ENCODE assay signal across 8 cellular contexts in the genomic region with DNA sequence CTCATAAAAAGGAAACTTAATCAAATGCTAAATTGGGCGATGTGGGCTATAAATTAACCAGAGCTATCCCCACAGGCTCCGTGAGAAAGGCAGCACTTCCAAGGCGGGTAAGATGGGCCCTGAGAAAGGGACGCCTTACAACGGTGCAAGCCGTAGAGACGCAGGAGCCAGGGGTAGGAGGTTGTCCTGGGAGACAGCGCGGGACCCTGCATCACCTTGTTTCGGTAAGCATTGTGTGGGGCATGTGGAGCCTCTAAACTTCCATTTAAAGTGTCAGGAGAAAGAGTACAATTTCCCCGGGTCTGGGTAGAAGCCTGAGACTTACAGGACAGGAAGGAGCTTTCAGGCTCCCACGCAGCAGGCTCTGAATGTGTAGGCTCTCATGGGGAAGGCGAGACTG. TPM values are rescaled to one million over a fixed set of nuclear protein-coding genes. Genes with fewer than 3 reads are reported as not detected.
DNase-seq lines count a peak whose midpoint lies in the region; ATAC-seq and TF ChIP-seq lines count a peak whose summit lies in the region.

No MANE protein-coding gene starts in this region.

- peaks cover 8% of the 10 kb centered on the region for H3K36me3 Mint-ChIP-seq in CD4-positive, alpha-beta T cell (ENCODE audit: low read depth)

- no peak for ATAC-seq in CD4-positive, alpha-beta T cell (ENCODE audit: poor library complexity)
- no peak for ATAC-seq in HG03521 (IDR thresholded peaks at IDR 0.05; ENCODE audit: unreplicated experiment)
- ATAC-seq in GM19023 (IDR thresholded peaks at IDR 0.05; ENCODE audit: unreplicated experiment): no peak

- H3K9ac ChIP-seq in endocrine pancreas (ENCODE audit: control insufficient read depth, insufficient read depth, low read length): peak overlapping the region; percentile 49

- DNase-seq in CD4-positive, alpha-beta T cell: no peak
- DNase-seq in NCI-H69 (lab: John Stamatoyannopoulos, UW): peak; percentile 43
- no peak for DNase-seq in NOMO-1 treated with DMSO at 0.1 percent for 48 hours (lab: John Stamatoyannopoulos, UW; ENCODE audit: unreplicated experiment)
- DNase-seq in anterior cingulate cortex (lab: John Stamatoyannopoulos, UW): no peak

- H3K4me1 ChIP-seq in endocrine pancreas (ENCODE audit: control insufficient read depth, insufficient read depth, low read length) (peaks cover 5% of the 10 kb centered on the region), neutrophil (ENCODE audit: control insufficient read depth in 1 of 2, insufficient read depth in 1 of 2, low read depth in 1 of 2, low read length in 1 of 2) (peaks cover 23 to 25% of the 10 kb centered on the region in 2 experiments)

- H3K4me3 ChIP-seq in endocrine pancreas (ENCODE audit: control insufficient read depth, insufficient read depth, low read length): no peak overlapping the region
- peak overlapping the region; percentile 82 to 86 for H3K4me3 ChIP-seq in neutrophil (ENCODE audit: low read depth in 1 of 2, low read length in 1 of 2)

- peaks cover 36% of the 10 kb centered on the region for H3K4me1 Mint-ChIP-seq in CD4-positive, alpha-beta T cell (ENCODE audit: low read depth)

- H3K27me3 ChIP-seq in CD4-positive, alpha-beta T cell (ENCODE audit: control insufficient read depth, insufficient read depth, low read length): no peaks in the 10 kb centered on the region
- H3K27me3 ChIP-seq in endocrine pancreas (ENCODE audit: control insufficient read depth, insufficient read depth, low read length) (no peaks in the 10 kb centered on the region), neutrophil (peaks cover 3% of the 10 kb centered on the region)

- TF ChIP-seq CTCF in CD4-positive, alpha-beta T cell (IDR thresholded peaks at IDR 0.05): no peak
- TF ChIP-seq CTCF in neutrophil (IDR thresholded peaks at IDR 0.05): no peak

- H3K27me3 Mint-ChIP-seq in CD4-positive, alpha-beta T cell: no peaks in the 10 kb centered on the region

- CTCF ChIA-PET in CD4-positive, alpha-beta T cell (lab: Charles Lee): interaction anchor here (1.5 kb wide), 1 partner anchor 26 kb away, joined by 4 read pairs; no protein-coding TSS in a partner anchor

- peak overlapping the region; percentile 81 for H3K27ac ChIP-seq in CD4-positive, alpha-beta T cell (ENCODE audit: low read depth, low read length)
- no peak overlapping the region for H3K27ac ChIP-seq in neutrophil

- H3K36me3 ChIP-seq in endocrine pancreas (ENCODE audit: control insufficient read depth, insufficient read depth, low read length) (no peaks in the 10 kb centered on the region), neutrophil (no peaks in the 10 kb centered on the region)

- H3K4me3 Mint-ChIP-seq in CD4-positive, alpha-beta T cell: peak overlapping the region; percentile 99

- H3K27ac Mint-ChIP-seq in CD4-positive, alpha-beta T cell: peak overlapping the region; percentile 99

- no peaks in the 10 kb centered on the region for H3K9me3 ChIP-seq in CD4-positive, alpha-beta T cell (ENCODE audit: control insufficient read depth, low read length)
- H3K9me3 ChIP-seq in endocrine pancreas (ENCODE audit: control insufficient read depth, low read length): no peaks in the 10 kb centered on the region
- no peaks in the 10 kb centered on the region for H3K9me3 ChIP-seq in neutrophil

- POLR2A ChIA-PET in CD4-positive, alpha-beta T cell (lab: Charles Lee): interaction anchor here (0.7 to 1.7 kb wide), 12 partner anchors 11 to 1736 kb away, joined by 3 to 10 read pairs (median 4); partner anchors contain the start of genes HES6, ILKAP, NDUFA10 and SCLY

- intact Hi-C loops in CD4-positive, alpha-beta T cell (cut with DNase I, micrococcal nuclease): loop anchor here (1.0 to 5.0 kb wide), 6 partner anchors 31 to 323 kb away; partner anchors contain the start of genes TRAF3IP1 (in 2 of the 2), SCLY (in 1 of the 2) and UBE2F (in 1 of the 2)

- H3K9me3 Mint-ChIP-seq in CD4-positive, alpha-beta T cell: no peaks in the 10 kb centered on the region

RNA-seq across cellular contexts. Expression of gene PER2, which starts 1.2 kb away (rescaled TPM):
- total RNA-seq in CD4-positive, alpha-beta T cell: 10 to 100 TPM; 33.8 to 38.2 TPM

RNA-seq across cellular contexts. Expression of gene TRAF3IP1, which starts 30.7 kb away (rescaled TPM):
- 1 to 10 TPM; 5.1 to 6.9 TPM for total RNA-seq in CD4-positive, alpha-beta T cell

RNA-seq across cellular contexts. Expression of gene HES6, which starts 49.7 kb away (rescaled TPM):
- total RNA-seq in CD4-positive, alpha-beta T cell: 1 to 10 TPM; 1.5 to 1.9 TPM
